In genomic region chr4:118835896-118836762, GRCh38 we compare ENCODE assay signal across 1 cellular context.
A peak's percentile ranks its signal among the peaks of the same experiment; 100 is the strongest.
TF ChIP-seq lines count a peak whose summit lies in the region.

TSS of gene SEC24D (minus strand) at chr4:118836126. CDS start at chr4:118833696, 2,430 bp downstream.

TF ChIP-seq in GM12878, 131 proteins besides CTCF, POLR2A, EP300 and RAD21 (continued from another document and continues in another):
- TF ChIP-seq ZBTB4 (CRISPR knock-in tag; IDR thresholded peaks at IDR 0.05) (no peak), MTA2 (IDR thresholded peaks at IDR 0.05; ENCODE audit: low read depth) (no peak; the same call in 1 of the 2 replicates), WRNIP1 (IDR thresholded peaks at IDR 0.05; ENCODE audit: borderline replicate concordance, low read depth, low read length) (no peak), JUND (IDR thresholded peaks at IDR 0.05; ENCODE audit: low read depth, low read length) (no peak), BCL11A (IDR thresholded peaks at IDR 0.05; ENCODE audit: low read depth, low read length) (no peak), IRF4 (IDR thresholded peaks at IDR 0.05; ENCODE audit: low read depth, low read length) (no peak), RCOR1 (conservative IDR thresholded peaks at IDR 0.05; ENCODE audit: low read depth, low read length) (no peak), ZNF217 (IDR thresholded peaks at IDR 0.05) (0 out of 2 replicates have a peak, but pooled peaks have one; percentile 24), TARDBP (IDR thresholded peaks at IDR 0.05; ENCODE audit: borderline replicate concordance) (no peak), EGR1 (IDR thresholded peaks at IDR 0.05; ENCODE audit: borderline replicate concordance in 1 of 2, low read depth in 2 of 2, low read length in 2 of 2) (no peak), TCF3 (IDR thresholded peaks at IDR 0.05; ENCODE audit: borderline replicate concordance, insufficient read depth, low read depth, low read length) (peak; percentile 81), LARP7 (IDR thresholded peaks at IDR 0.05) (peak; percentile 93), ATF2 (IDR thresholded peaks at IDR 0.05; ENCODE audit: low read length) (peak; percentile 63), JUNB (IDR thresholded peaks at IDR 0.05) (0 out of 2 replicates have a peak, but pooled peaks have one; percentile 13), MEF2A (IDR thresholded peaks at IDR 0.05; ENCODE audit: insufficient read depth, low read depth, low read length) (no peak), SIX5 (IDR thresholded peaks at IDR 0.05; ENCODE audit: low read depth, low read length, severe bottlenecking) (no peak), KLF5 (IDR thresholded peaks at IDR 0.05; ENCODE audit: partially characterized antibody) (peak; percentile 25), FOXK2 (IDR thresholded peaks at IDR 0.05) (no peak), EED (IDR thresholded peaks at IDR 0.05; ENCODE audit: low read depth) (peak; percentile 64; the same call in 1 of the 2 replicates), POLR2AphosphoS2 (IDR thresholded peaks at IDR 0.05; ENCODE audit: low read depth, low read length) (0 out of 2 replicates have a peak, but pooled peaks have one; percentile 28), MYC (IDR thresholded peaks at IDR 0.05; ENCODE audit: insufficient read depth, insufficient read length, insufficient replicate concordance, low read length, severe bottlenecking) (peak; percentile 39), SP1 (IDR thresholded peaks at IDR 0.05; ENCODE audit: low read depth, low read length) (no peak), ZBTB33 (IDR thresholded peaks at IDR 0.05) (no peak), FOXM1 (IDR thresholded peaks at IDR 0.05; ENCODE audit: low read depth, low read length) (no peak), ZNF24 (IDR thresholded peaks at IDR 0.05) (peak; percentile 47; the same call in 1 of the 2 replicates), STAT1 (conservative IDR thresholded peaks at IDR 0.05) (no peak), ESRRA (IDR thresholded peaks at IDR 0.05; ENCODE audit: low read length) (no peak), IKZF1 (conservative IDR thresholded peaks at IDR 0.05) (peak; percentile 80), NR2C1 (IDR thresholded peaks at IDR 0.05) (no peak), GATAD2B (conservative IDR thresholded peaks at IDR 0.05; ENCODE audit: low read depth) (peak; percentile 76), MXI1 (IDR thresholded peaks at IDR 0.05; ENCODE audit: low read depth, low read length) (no peak; the same call in 1 of the 2 replicates), MEF2B (IDR thresholded peaks at IDR 0.05; ENCODE audit: partially characterized antibody, poor library complexity, severe bottlenecking) (no peak), PAX8 (IDR thresholded peaks at IDR 0.05) (no peak), POU2F2 (IDR thresholded peaks at IDR 0.05; ENCODE audit: borderline replicate concordance, low read depth, low read length) (peak; percentile 45; the same call in 1 of the 3 replicates), IKZF2 (IDR thresholded peaks at IDR 0.05) (peak in 1 of 2 experiments; percentile 56; a peak in 2 of 4 replicates), E2F4 (IDR thresholded peaks at IDR 0.05; ENCODE audit: low read depth, low read length) (no peak)
- TF ChIP-seq, protein P1, sequence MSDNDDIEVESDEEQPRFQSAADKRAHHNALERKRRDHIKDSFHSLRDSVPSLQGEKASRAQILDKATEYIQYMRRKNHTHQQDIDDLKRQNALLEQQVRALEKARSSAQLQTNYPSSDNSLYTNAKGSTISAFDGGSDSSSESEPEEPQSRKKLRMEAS (IDR thresholded peaks at IDR 0.05; ENCODE audit: low read depth, low read length): no peak
- TF ChIP-seq, protein P2, sequence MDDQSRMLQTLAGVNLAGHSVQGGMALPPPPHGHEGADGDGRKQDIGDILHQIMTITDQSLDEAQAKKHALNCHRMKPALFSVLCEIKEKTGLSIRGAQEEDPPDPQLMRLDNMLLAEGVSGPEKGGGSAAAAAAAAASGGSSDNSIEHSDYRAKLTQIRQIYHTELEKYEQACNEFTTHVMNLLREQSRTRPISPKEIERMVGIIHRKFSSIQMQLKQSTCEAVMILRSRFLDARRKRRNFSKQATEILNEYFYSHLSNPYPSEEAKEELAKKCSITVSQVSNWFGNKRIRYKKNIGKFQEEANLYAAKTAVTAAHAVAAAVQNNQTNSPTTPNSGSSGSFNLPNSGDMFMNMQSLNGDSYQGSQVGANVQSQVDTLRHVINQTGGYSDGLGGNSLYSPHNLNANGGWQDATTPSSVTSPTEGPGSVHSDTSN (IDR thresholded peaks at IDR 0.05; ENCODE audit: insufficient replicate concordance, low read depth, low read length): no peak
- TF ChIP-seq, protein P3, sequence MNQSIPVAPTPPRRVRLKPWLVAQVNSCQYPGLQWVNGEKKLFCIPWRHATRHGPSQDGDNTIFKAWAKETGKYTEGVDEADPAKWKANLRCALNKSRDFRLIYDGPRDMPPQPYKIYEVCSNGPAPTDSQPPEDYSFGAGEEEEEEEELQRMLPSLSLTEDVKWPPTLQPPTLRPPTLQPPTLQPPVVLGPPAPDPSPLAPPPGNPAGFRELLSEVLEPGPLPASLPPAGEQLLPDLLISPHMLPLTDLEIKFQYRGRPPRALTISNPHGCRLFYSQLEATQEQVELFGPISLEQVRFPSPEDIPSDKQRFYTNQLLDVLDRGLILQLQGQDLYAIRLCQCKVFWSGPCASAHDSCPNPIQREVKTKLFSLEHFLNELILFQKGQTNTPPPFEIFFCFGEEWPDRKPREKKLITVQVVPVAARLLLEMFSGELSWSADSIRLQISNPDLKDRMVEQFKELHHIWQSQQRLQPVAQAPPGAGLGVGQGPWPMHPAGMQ (IDR thresholded peaks at IDR 0.05; ENCODE audit: borderline replicate concordance): no peak
- TF ChIP-seq, protein P4, sequence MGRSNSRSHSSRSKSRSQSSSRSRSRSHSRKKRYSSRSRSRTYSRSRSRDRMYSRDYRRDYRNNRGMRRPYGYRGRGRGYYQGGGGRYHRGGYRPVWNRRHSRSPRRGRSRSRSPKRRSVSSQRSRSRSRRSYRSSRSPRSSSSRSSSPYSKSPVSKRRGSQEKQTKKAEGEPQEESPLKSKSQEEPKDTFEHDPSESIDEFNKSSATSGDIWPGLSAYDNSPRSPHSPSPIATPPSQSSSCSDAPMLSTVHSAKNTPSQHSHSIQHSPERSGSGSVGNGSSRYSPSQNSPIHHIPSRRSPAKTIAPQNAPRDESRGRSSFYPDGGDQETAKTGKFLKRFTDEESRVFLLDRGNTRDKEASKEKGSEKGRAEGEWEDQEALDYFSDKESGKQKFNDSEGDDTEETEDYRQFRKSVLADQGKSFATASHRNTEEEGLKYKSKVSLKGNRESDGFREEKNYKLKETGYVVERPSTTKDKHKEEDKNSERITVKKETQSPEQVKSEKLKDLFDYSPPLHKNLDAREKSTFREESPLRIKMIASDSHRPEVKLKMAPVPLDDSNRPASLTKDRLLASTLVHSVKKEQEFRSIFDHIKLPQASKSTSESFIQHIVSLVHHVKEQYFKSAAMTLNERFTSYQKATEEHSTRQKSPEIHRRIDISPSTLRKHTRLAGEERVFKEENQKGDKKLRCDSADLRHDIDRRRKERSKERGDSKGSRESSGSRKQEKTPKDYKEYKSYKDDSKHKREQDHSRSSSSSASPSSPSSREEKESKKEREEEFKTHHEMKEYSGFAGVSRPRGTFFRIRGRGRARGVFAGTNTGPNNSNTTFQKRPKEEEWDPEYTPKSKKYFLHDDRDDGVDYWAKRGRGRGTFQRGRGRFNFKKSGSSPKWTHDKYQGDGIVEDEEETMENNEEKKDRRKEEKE (IDR thresholded peaks at IDR 0.05): no peak
- TF ChIP-seq, protein P5, sequence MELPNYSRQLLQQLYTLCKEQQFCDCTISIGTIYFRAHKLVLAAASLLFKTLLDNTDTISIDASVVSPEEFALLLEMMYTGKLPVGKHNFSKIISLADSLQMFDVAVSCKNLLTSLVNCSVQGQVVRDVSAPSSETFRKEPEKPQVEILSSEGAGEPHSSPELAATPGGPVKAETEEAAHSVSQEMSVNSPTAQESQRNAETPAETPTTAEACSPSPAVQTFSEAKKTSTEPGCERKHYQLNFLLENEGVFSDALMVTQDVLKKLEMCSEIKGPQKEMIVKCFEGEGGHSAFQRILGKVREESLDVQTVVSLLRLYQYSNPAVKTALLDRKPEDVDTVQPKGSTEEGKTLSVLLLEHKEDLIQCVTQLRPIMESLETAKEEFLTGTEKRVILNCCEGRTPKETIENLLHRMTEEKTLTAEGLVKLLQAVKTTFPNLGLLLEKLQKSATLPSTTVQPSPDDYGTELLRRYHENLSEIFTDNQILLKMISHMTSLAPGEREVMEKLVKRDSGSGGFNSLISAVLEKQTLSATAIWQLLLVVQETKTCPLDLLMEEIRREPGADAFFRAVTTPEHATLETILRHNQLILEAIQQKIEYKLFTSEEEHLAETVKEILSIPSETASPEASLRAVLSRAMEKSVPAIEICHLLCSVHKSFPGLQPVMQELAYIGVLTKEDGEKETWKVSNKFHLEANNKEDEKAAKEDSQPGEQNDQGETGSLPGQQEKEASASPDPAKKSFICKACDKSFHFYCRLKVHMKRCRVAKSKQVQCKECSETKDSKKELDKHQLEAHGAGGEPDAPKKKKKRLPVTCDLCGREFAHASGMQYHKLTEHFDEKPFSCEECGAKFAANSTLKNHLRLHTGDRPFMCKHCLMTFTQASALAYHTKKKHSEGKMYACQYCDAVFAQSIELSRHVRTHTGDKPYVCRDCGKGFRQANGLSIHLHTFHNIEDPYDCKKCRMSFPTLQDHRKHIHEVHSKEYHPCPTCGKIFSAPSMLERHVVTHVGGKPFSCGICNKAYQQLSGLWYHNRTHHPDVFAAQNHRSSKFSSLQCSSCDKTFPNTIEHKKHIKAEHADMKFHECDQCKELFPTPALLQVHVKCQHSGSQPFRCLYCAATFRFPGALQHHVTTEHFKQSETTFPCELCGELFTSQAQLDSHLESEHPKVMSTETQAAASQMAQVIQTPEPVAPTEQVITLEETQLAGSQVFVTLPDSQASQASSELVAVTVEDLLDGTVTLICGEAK (IDR thresholded peaks at IDR 0.05; ENCODE audit: borderline replicate concordance): no peak
- TF ChIP-seq, protein P6, sequence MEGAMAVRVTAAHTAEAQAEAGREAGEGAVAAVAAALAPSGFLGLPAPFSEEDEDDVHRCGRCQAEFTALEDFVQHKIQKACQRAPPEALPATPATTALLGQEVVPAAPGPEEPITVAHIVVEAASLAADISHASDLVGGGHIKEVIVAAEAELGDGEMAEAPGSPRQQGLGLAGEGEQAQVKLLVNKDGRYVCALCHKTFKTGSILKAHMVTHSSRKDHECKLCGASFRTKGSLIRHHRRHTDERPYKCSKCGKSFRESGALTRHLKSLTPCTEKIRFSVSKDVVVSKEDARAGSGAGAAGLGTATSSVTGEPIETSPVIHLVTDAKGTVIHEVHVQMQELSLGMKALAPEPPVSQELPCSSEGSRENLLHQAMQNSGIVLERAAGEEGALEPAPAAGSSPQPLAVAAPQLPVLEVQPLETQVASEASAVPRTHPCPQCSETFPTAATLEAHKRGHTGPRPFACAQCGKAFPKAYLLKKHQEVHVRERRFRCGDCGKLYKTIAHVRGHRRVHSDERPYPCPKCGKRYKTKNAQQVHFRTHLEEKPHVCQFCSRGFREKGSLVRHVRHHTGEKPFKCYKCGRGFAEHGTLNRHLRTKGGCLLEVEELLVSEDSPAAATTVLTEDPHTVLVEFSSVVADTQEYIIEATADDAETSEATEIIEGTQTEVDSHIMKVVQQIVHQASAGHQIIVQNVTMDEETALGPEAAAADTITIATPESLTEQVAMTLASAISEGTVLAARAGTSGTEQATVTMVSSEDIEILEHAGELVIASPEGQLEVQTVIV (IDR thresholded peaks at IDR 0.05; ENCODE audit: borderline replicate concordance, partially characterized antibody): no peak
